ENCODE assay signal across 20 cellular contexts in genomic region chr14:58631720-58632119, GRCh38.
"Had no signal": no experiment of that assay in that cellular context is flagged by ENCODE, and none has a peak within 500 bp of the region (broad histone marks: within the 10 kb centered on the region; RNA-seq: fewer than 3 reads in every experiment).

No MANE protein-coding gene starts in this region.

- ATAC-seq: activated CD8-positive, alpha-beta memory T cell treated with anti-CD3 and anti-CD28 coated beads, Interleukin-2, amount 10 ng/mL, durations not matched to agents 7 days and 5 days; activated T-helper 17 cell treated with anti-CD3 and anti-CD28 coated beads, Interleukin-2, amount 50 U/mL, for 72 hours; naive thymus-derived CD8-positive, alpha-beta T cell; stimulated activated naive B cell treated with anti-CD40 and anti-IgM and Interleukin-4, amounts not matched to agents 10 μg/mL and 1 μg/mL and 100 μg/mL, for 72 hours had no signal

- H3K27ac ChIP-seq: brain microvascular endothelial cell, dorsolateral prefrontal cortex, left ventricle myocardium inferior, thoracic aorta had no signal

- H3K27me3 ChIP-seq: brain microvascular endothelial cell, dorsolateral prefrontal cortex had no signal

- H3K36me3 ChIP-seq: brain microvascular endothelial cell, left ventricle myocardium inferior, thoracic aorta had no signal

- H3K27me3 Mint-ChIP-seq: stimulated activated naive B cell treated with anti-CD40 and anti-IgM and Interleukin-4, amounts not matched to agents 10 μg/mL and 1 μg/mL and 100 μg/mL, for 72 hours had no signal

- H3K4me1 Mint-ChIP-seq: activated CD8-positive, alpha-beta memory T cell treated with anti-CD3 and anti-CD28 coated beads, Interleukin-2, amount 10 ng/mL, durations not matched to agents 7 days and 5 days; activated T-helper 17 cell treated with anti-CD3 and anti-CD28 coated beads, Interleukin-2, amount 50 U/mL, for 72 hours had no signal

- H3K9me3 Mint-ChIP-seq: activated CD4-positive, alpha-beta memory T cell treated with anti-CD3 and anti-CD28 coated beads, Interleukin-2, amount 10 ng/mL, durations not matched to agents 7 days and 5 days; activated naive CD8-positive, alpha-beta T cell treated with anti-CD3 and anti-CD28 coated beads, Interleukin-2, amount 10 ng/mL, durations not matched to agents 7 days and 5 days; activated T-helper 17 cell treated with anti-CD3 and anti-CD28 coated beads, Interleukin-2, amount 50 U/mL, for 72 hours; naive thymus-derived CD8-positive, alpha-beta T cell; stimulated activated naive B cell treated with anti-CD40 and anti-IgM and Interleukin-4, amounts not matched to agents 10 μg/mL and 1 μg/mL and 100 μg/mL, for 72 hours had no signal

- H3K9me3 ChIP-seq: left ventricle myocardium inferior, thoracic aorta had no signal

- H3K27ac Mint-ChIP-seq: activated CD4-positive, alpha-beta memory T cell treated with anti-CD3 and anti-CD28 coated beads, Interleukin-2, amount 10 ng/mL, durations not matched to agents 7 days and 5 days; activated CD8-positive, alpha-beta memory T cell treated with anti-CD3 and anti-CD28 coated beads, Interleukin-2, amount 10 ng/mL, durations not matched to agents 7 days and 5 days; activated naive CD8-positive, alpha-beta T cell treated with anti-CD3 and anti-CD28 coated beads, Interleukin-2, amount 10 ng/mL, durations not matched to agents 7 days and 5 days; activated T-helper 17 cell treated with anti-CD3 and anti-CD28 coated beads, Interleukin-2, amount 50 U/mL, for 72 hours; stimulated activated naive B cell treated with anti-CD40 and anti-IgM and Interleukin-4, amounts not matched to agents 10 μg/mL and 1 μg/mL and 100 μg/mL, for 72 hours had no signal

- H3K4me3 ChIP-seq: dorsolateral prefrontal cortex, left ventricle myocardium inferior, thoracic aorta had no signal

- DNase-seq: activated CD4-positive, alpha-beta memory T cell treated with anti-CD3 and anti-CD28 coated beads, Interleukin-2, amount 10 ng/mL, durations not matched to agents 7 days and 5 days; activated CD4-positive, alpha-beta T cell treated with anti-CD3 and anti-CD28 coated beads for 48 hours; activated CD4-positive, CD25-positive, alpha-beta regulatory T cell; activated CD8-positive, alpha-beta memory T cell treated with anti-CD3 and anti-CD28 coated beads, Interleukin-2, amount 10 ng/mL, durations not matched to agents 7 days and 5 days; activated naive CD4-positive, alpha-beta T cell treated with Interleukin-2 at 50 U/mL for 16 hours; activated naive CD8-positive, alpha-beta T cell treated with anti-CD3 and anti-CD28 coated beads, Interleukin-2, amount 10 ng/mL, durations not matched to agents 7 days and 5 days; brain microvascular endothelial cell; central memory CD4-positive, alpha-beta T cell; dorsolateral prefrontal cortex; erythroblast; foreskin melanocyte; kidney glomerular epithelial cell; left ventricle myocardium inferior; naive thymus-derived CD8-positive, alpha-beta T cell; nucleus accumbens; stimulated activated naive B cell treated with anti-CD40 and anti-IgM and Interleukin-4, amounts not matched to agents 10 μg/mL and 1 μg/mL and 100 μg/mL, for 72 hours; T-helper 1 cell; T-helper 9 cell had no signal

- H3K4me3 Mint-ChIP-seq: activated CD4-positive, alpha-beta memory T cell treated with anti-CD3 and anti-CD28 coated beads, Interleukin-2, amount 10 ng/mL, durations not matched to agents 7 days and 5 days; activated CD8-positive, alpha-beta memory T cell treated with anti-CD3 and anti-CD28 coated beads, Interleukin-2, amount 10 ng/mL, durations not matched to agents 7 days and 5 days; activated naive CD8-positive, alpha-beta T cell treated with anti-CD3 and anti-CD28 coated beads, Interleukin-2, amount 10 ng/mL, durations not matched to agents 7 days and 5 days; activated T-helper 17 cell treated with anti-CD3 and anti-CD28 coated beads, Interleukin-2, amount 50 U/mL, for 72 hours; naive thymus-derived CD8-positive, alpha-beta T cell; stimulated activated naive B cell treated with anti-CD40 and anti-IgM and Interleukin-4, amounts not matched to agents 10 μg/mL and 1 μg/mL and 100 μg/mL, for 72 hours had no signal

- H3K36me3 Mint-ChIP-seq: activated CD8-positive, alpha-beta memory T cell treated with anti-CD3 and anti-CD28 coated beads, Interleukin-2, amount 10 ng/mL, durations not matched to agents 7 days and 5 days; activated naive CD8-positive, alpha-beta T cell treated with anti-CD3 and anti-CD28 coated beads, Interleukin-2, amount 10 ng/mL, durations not matched to agents 7 days and 5 days; naive thymus-derived CD8-positive, alpha-beta T cell; stimulated activated naive B cell treated with anti-CD40 and anti-IgM and Interleukin-4, amounts not matched to agents 10 μg/mL and 1 μg/mL and 100 μg/mL, for 72 hours had no signal
